ENCODE assay signal across 8 cellular contexts in the genomic region with DNA sequence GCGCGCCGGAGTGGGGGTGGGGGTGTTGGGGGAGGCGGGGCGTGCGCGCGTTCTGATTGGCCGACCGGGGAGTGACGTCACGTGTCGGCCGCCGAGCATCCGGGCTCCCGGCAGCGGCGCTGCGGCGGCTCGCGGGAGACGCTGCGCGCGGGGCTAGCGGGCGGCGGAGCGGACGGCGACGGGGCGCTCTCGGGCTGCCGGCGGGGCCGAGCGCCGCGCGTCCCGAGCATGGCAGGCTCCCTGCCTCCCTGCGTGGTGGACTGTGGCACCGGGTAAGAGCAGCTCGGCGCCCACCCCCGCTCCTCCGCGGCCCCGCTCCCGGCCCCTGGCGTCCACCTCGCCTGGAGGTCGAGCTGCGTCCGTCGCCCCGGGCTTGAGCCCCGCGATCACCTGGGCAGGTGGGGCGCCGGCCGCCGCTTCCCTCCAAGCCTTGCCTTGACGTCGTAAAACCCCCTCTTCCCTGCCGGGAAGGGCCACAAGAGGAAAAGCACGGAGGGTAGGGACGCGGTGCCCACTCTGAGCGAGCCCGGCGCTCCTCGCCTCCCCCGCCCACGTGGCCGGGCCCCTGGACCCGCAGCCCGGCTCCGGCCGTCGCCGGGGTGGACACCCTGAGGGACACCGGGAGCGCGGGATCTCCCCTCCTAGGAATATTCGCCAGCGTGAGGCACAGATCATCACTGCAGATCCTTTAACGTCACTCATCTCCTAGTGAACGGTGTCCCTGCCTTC. TPM values are rescaled to one million over a fixed set of nuclear protein-coding genes. Genes with fewer than 3 reads are reported as not detected.
DNase-seq lines count a peak whose midpoint lies in the region; ATAC-seq and TF ChIP-seq lines count a peak whose summit lies in the region.

A gene (plus strand): TSS at position 98 of the 729 bp plus-strand sequence. CDS start 131 bp downstream, at position 229.

- peak within 1 kb of the TSS; percentile 89 for H3K27ac Mint-ChIP-seq in activated CD4-positive, alpha-beta memory T cell treated with anti-CD3 and anti-CD28 coated beads for 36 hours

- WGBS in lower leg skin, 2 donors, result 0% methylated on average over 67 of the region's 92 CpGs

- intact Hi-C loops in activated CD4-positive, alpha-beta memory T cell treated with anti-CD3 and anti-CD28 coated beads for 36 hours (cut with micrococcal nuclease), result loop anchor here (1.0 to 2.0 kb wide), 2 partner anchors 83 to 297 kb away; a partner anchor contains a TSS
- intact Hi-C loops in lower leg skin (cut with DNase I; ENCODE audit: low total_unique reads), result no loop called here

- no peak for TF ChIP-seq CTCF in lower leg skin (IDR thresholded peaks at IDR 0.05)

- peak; percentile 60 for ATAC-seq in GM18858 (IDR thresholded peaks at IDR 0.05; ENCODE audit: unreplicated experiment)
- peak; percentile 34 for ATAC-seq in HG03060 (IDR thresholded peaks at IDR 0.05; ENCODE audit: low read depth, unreplicated experiment)

- CTCF ChIA-PET in activated CD4-positive, alpha-beta memory T cell treated with anti-CD3 and anti-CD28 coated beads for 36 hours (lab: Charles Lee), result no interaction called here

- H3K4me3 Mint-ChIP-seq in activated CD4-positive, alpha-beta memory T cell treated with anti-CD3 and anti-CD28 coated beads for 36 hours, result peak within 1 kb of the TSS; percentile 91

- H3K9me3 Mint-ChIP-seq in activated CD4-positive, alpha-beta memory T cell treated with anti-CD3 and anti-CD28 coated beads for 36 hours, result no peaks in the 10 kb centered on the region

- H3K27me3 Mint-ChIP-seq in activated CD4-positive, alpha-beta memory T cell treated with anti-CD3 and anti-CD28 coated beads for 36 hours, result no peaks in the 10 kb centered on the region

- peak in 1 of 2 donors; percentile 23 for TF ChIP-seq POLR2A in lower leg skin (IDR thresholded peaks at IDR 0.05)

- peak within 1 kb of the TSS; percentile 97 for H3K4me3 ChIP-seq in lower leg skin (ENCODE audit: low read depth, poor library complexity, severe bottlenecking)

- DNase-seq in AG08396 (ENCODE audit: low spot score), result peak; percentile 98
- peak; percentile 80 for DNase-seq in NCI-H345 treated with DMSO at 0.1 percent for 48 hours (lab: John Stamatoyannopoulos, UW; ENCODE audit: unreplicated experiment)
- peak; percentile 92 for DNase-seq in activated CD4-positive, alpha-beta memory T cell treated with anti-CD3 and anti-CD28 coated beads for 36 hours
- peak; percentile 71 to 89 for DNase-seq in dermis microvascular lymphatic vessel endothelial cell (ENCODE audit: low read depth in 2 of 2)
- peak; percentile 81 to 98 for DNase-seq in lower leg skin (ENCODE audit: low spot score in 2 of 2)
- peak; percentile 91 for DNase-seq in stimulated activated CD4-positive, alpha-beta T cell treated with anti-CD3 and anti-CD28 coated beads, Interleukin-4, amount 100 ng/mL, for 24 hours

- peaks cover 17% of the 10 kb centered on the region for H3K4me1 Mint-ChIP-seq in activated CD4-positive, alpha-beta memory T cell treated with anti-CD3 and anti-CD28 coated beads for 36 hours (ENCODE audit: low read depth)

- H3K36me3 Mint-ChIP-seq in activated CD4-positive, alpha-beta memory T cell treated with anti-CD3 and anti-CD28 coated beads for 36 hours, result peaks cover 3% of the 10 kb centered on the region

- POLR2A ChIA-PET in activated CD4-positive, alpha-beta memory T cell treated with anti-CD3 and anti-CD28 coated beads for 36 hours (lab: Charles Lee), result no interaction called here

RNA-seq across cellular contexts. Expression of the gene that starts here (rescaled TPM):
- total RNA-seq in activated CD4-positive, alpha-beta memory T cell treated with anti-CD3 and anti-CD28 coated beads for 36 hours, result 1 to 10 TPM; 5.9 to 6.6 TPM
- total RNA-seq in dermis microvascular lymphatic vessel endothelial cell (3.9 and 4.0 TPM in 2 replicates), lower leg skin (1 to 10 TPM; 5.0 to 5.5 (median 5.3) TPM)

Comparison
In these comparisons a context has a peak if more than half of its experiments do, and no peak if none do; other contexts are left out.
1. Peak in every context shown above with its lines: DNase-seq, ATAC-seq and H3K4me3 ChIP-seq.